In the genomic region with DNA sequence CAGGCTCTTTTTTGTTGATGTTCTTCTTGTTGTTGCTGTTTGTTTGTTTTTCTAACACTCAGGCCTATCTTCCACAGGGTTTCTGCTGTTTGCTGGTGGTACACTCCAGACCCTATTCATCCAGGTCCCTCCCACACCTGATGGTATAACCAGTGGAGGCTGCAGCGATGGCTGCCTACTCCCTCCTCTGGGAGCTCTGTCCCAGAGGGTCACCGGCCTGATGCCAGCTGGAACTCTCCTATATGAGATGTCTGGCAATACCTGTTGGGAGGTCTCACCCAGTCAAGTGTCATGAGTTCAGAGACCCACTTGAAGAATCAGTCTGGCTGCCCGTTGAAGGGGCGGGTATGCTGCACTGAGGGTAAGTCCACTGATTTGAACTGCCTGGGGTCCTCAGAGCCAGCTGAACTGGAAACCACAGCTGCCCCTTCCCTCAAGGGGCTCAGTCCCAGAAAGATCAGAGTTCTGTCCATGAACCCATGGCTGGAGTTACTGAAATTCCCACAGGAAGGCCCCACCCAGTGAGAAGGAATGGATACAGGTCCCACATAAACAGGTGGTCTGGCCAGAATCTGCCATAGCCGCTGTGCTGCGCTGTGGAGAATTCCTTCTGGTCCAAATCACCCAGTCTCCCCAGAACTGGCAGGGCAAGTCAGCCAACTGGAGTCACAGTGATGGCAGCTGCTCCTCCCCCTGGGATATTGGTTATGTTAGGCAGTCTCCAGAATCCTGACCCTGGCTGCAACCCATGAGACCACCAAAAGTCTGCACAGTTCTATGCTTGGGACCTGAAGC, we compare ENCODE assay signal across 17 cellular contexts.
DNase-seq lines count a peak whose midpoint lies in the region; ATAC-seq lines count a peak whose summit lies in the region.
"Had no signal": no experiment of that assay in that cellular context is flagged by ENCODE, and none has a peak within 500 bp of the region (broad histone marks: within the 10 kb centered on the region; RNA-seq: fewer than 3 reads in every experiment).

No MANE protein-coding gene starts in this region.

- no peaks in the 10 kb centered on the region for H3K27me3 Mint-ChIP-seq in activated naive CD8-positive, alpha-beta T cell treated with anti-CD3 and anti-CD28 coated beads for 36 hours
- no peaks in the 10 kb centered on the region for H3K27me3 Mint-ChIP-seq in activated naive CD8-positive, alpha-beta T cell treated with anti-CD3 and anti-CD28 coated beads, Interleukin-2, amount 50 U/mL, for 24 hours
- no peaks in the 10 kb centered on the region for H3K27me3 Mint-ChIP-seq in stimulated activated memory B cell treated with anti-CD40 and anti-IgM and Interleukin-4, amounts not matched to agents 10 μg/mL and 1 μg/mL and 100 μg/mL, for 72 hours
- H3K27me3 Mint-ChIP-seq: CD4-positive, alpha-beta T cell had no signal

- ATAC-seq in activated naive CD8-positive, alpha-beta T cell treated with anti-CD3 and anti-CD28 coated beads, Interleukin-2, amount 50 U/mL, for 24 hours: no peak
- peak; percentile 24 for ATAC-seq in stimulated activated memory B cell treated with anti-CD40 and anti-IgM and Interleukin-4, amounts not matched to agents 10 μg/mL and 1 μg/mL and 100 μg/mL, for 72 hours
- ATAC-seq: A549, HCT116 had no signal

- intact Hi-C loops in posterior vena cava (cut with DNase I): no loop called here

- H3K9me3 Mint-ChIP-seq in activated naive CD8-positive, alpha-beta T cell treated with anti-CD3 and anti-CD28 coated beads for 36 hours: peaks cover 11% of the 10 kb centered on the region
- H3K9me3 Mint-ChIP-seq in activated naive CD8-positive, alpha-beta T cell treated with anti-CD3 and anti-CD28 coated beads, Interleukin-2, amount 50 U/mL, for 24 hours: peaks cover 22% of the 10 kb centered on the region
- H3K9me3 Mint-ChIP-seq in stimulated activated memory B cell treated with anti-CD40 and anti-IgM and Interleukin-4, amounts not matched to agents 10 μg/mL and 1 μg/mL and 100 μg/mL, for 72 hours: peaks cover 9% of the 10 kb centered on the region

- DNase-seq in activated naive CD8-positive, alpha-beta T cell treated with anti-CD3 and anti-CD28 coated beads for 36 hours: no peak
- no peak for DNase-seq in activated naive CD8-positive, alpha-beta T cell treated with anti-CD3 and anti-CD28 coated beads, Interleukin-2, amount 50 U/mL, for 24 hours
- DNase-seq in islet precursor cell (peak; percentile 42), posterior vena cava (ENCODE audit: low spot score) (peak; percentile 71), medulla oblongata (ENCODE audit: extremely low spot score) (no peak), G401 (ENCODE audit: low spot score) (no peak), SKM-1 treated with dmso at 0.1 percent for 144 hours (lab: John Stamatoyannopoulos, UW; ENCODE audit: unreplicated experiment) (no peak)
- DNase-seq: AML-193; Caco-2; CD4-positive, alpha-beta T cell; GDM1; GOT3; H7; HFFc6 had no signal

- in situ Hi-C loops in G401 (cut with HindIII; ENCODE audit: low sequenced_read_pairs): no loop called here

- H3K4me3 Mint-ChIP-seq in activated naive CD8-positive, alpha-beta T cell treated with anti-CD3 and anti-CD28 coated beads for 36 hours: no peak overlapping the region
- no peak overlapping the region for H3K4me3 Mint-ChIP-seq in activated naive CD8-positive, alpha-beta T cell treated with anti-CD3 and anti-CD28 coated beads, Interleukin-2, amount 50 U/mL, for 24 hours
- no peak overlapping the region for H3K4me3 Mint-ChIP-seq in stimulated activated memory B cell treated with anti-CD40 and anti-IgM and Interleukin-4, amounts not matched to agents 10 μg/mL and 1 μg/mL and 100 μg/mL, for 72 hours
- H3K4me3 Mint-ChIP-seq: CD4-positive, alpha-beta T cell; HFFc6 had no signal

- peak overlapping the region; percentile 25 for H3K27ac Mint-ChIP-seq in activated naive CD8-positive, alpha-beta T cell treated with anti-CD3 and anti-CD28 coated beads for 36 hours
- H3K27ac Mint-ChIP-seq in activated naive CD8-positive, alpha-beta T cell treated with anti-CD3 and anti-CD28 coated beads, Interleukin-2, amount 50 U/mL, for 24 hours: no peak overlapping the region
- H3K27ac Mint-ChIP-seq in stimulated activated memory B cell treated with anti-CD40 and anti-IgM and Interleukin-4, amounts not matched to agents 10 μg/mL and 1 μg/mL and 100 μg/mL, for 72 hours: no peak overlapping the region
- H3K27ac Mint-ChIP-seq: CD4-positive, alpha-beta T cell; HFFc6 had no signal

- H3K4me1 Mint-ChIP-seq in activated naive CD8-positive, alpha-beta T cell treated with anti-CD3 and anti-CD28 coated beads for 36 hours: no peaks in the 10 kb centered on the region
- no peaks in the 10 kb centered on the region for H3K4me1 Mint-ChIP-seq in activated naive CD8-positive, alpha-beta T cell treated with anti-CD3 and anti-CD28 coated beads, Interleukin-2, amount 50 U/mL, for 24 hours
- no peaks in the 10 kb centered on the region for H3K4me1 Mint-ChIP-seq in stimulated activated memory B cell treated with anti-CD40 and anti-IgM and Interleukin-4, amounts not matched to agents 10 μg/mL and 1 μg/mL and 100 μg/mL, for 72 hours

- H3K36me3 Mint-ChIP-seq in activated naive CD8-positive, alpha-beta T cell treated with anti-CD3 and anti-CD28 coated beads for 36 hours: peaks cover 1% of the 10 kb centered on the region
- H3K36me3 Mint-ChIP-seq in activated naive CD8-positive, alpha-beta T cell treated with anti-CD3 and anti-CD28 coated beads, Interleukin-2, amount 50 U/mL, for 24 hours (ENCODE audit: low read depth): no peaks in the 10 kb centered on the region
- no peaks in the 10 kb centered on the region for H3K36me3 Mint-ChIP-seq in stimulated activated memory B cell treated with anti-CD40 and anti-IgM and Interleukin-4, amounts not matched to agents 10 μg/mL and 1 μg/mL and 100 μg/mL, for 72 hours

Comparison
In these comparisons a context has a peak if more than half of its experiments do, and no peak if none do; other contexts are left out.
1. DNase-seq: peak in islet precursor cell (single experiment) and posterior vena cava (single experiment); none in activated naive CD8-positive, alpha-beta T cell treated with anti-CD3 and anti-CD28 coated beads for 36 hours (single experiment), activated naive CD8-positive, alpha-beta T cell treated with anti-CD3 and anti-CD28 coated beads, Interleukin-2, amount 50 U/mL, for 24 hours (single experiment), medulla oblongata (single experiment), G401 (single experiment) and SKM-1 treated with dmso at 0.1 percent for 144 hours (single experiment).